ENCODE assay signal across 24 cellular contexts in genomic region chr15:79073336-79073735, GRCh38. TPM values are rescaled to one million over a fixed set of nuclear protein-coding genes. Genes with fewer than 3 reads are reported as not detected.
"Had no signal": no experiment of that assay in that cellular context is flagged by ENCODE, and none has a peak within 500 bp of the region (broad histone marks: within the 10 kb centered on the region; RNA-seq: fewer than 3 reads in every experiment).

No MANE protein-coding gene starts in this region.

- H3K79me2 ChIP-seq: hepatocyte had no signal

- H3K4me2 ChIP-seq: hepatocyte had no signal

- H3K9me3 ChIP-seq: heart right ventricle, left ventricle myocardium inferior, mucosa of descending colon, pancreas, right atrium auricular region, right lobe of liver, transverse colon, upper lobe of left lung had no signal

- H3K4me1 ChIP-seq: heart right ventricle, left ventricle myocardium inferior, pancreas, right atrium auricular region, right lobe of liver, transverse colon, upper lobe of left lung had no signal

- H3K27ac ChIP-seq: heart right ventricle, hepatocyte, left ventricle myocardium inferior, pancreas, right atrium auricular region, right lobe of liver, skin epidermis, transverse colon, upper lobe of left lung had no signal

- H3K4me3 ChIP-seq: heart right ventricle, hepatocyte, left ventricle myocardium inferior, mucosa of descending colon, pancreas, right atrium auricular region, right lobe of liver, skin epidermis, transverse colon, upper lobe of left lung had no signal

- H3K27me3 ChIP-seq: hepatocyte, pancreas, right atrium auricular region, right lobe of liver, transverse colon, upper lobe of left lung had no signal

- FAIRE-seq: pancreas, urothelium cell line had no signal

- H3K36me3 ChIP-seq: heart right ventricle, left ventricle myocardium inferior, pancreas, right atrium auricular region, right lobe of liver, transverse colon, upper lobe of left lung had no signal

- H2AFZ ChIP-seq: hepatocyte had no signal

- DNase-seq: heart right ventricle; islet precursor cell; left ventricle myocardium inferior; midbrain; mucosa of descending colon; naive thymus-derived CD4-positive, alpha-beta T cell; nucleus accumbens; right lobe of liver; stimulated activated CD4-positive, alpha-beta T cell treated with anti-CD3 and anti-CD28 coated beads, Interleukin-1b, Interleukin-23, amount 100 ng/mL, for 48 hours; stimulated activated CD4-positive, alpha-beta T cell treated with anti-CD3 and anti-CD28 coated beads, Interleukin-2, amount 100 ng/mL, for 48 hours; stimulated activated CD4-positive, alpha-beta T cell treated with anti-CD3 and anti-CD28 coated beads, Interleukin-4, amount 100 ng/mL, for 4 hours; stimulated activated CD8-positive, alpha-beta memory T cell treated with anti-CD3 and anti-CD28 coated beads, Interleukin-4, amount 100 ng/mL, for 48 hours; stimulated activated naive CD4-positive, alpha-beta T cell treated with Interleukin-2 at 50 U/mL for 16 hours; stimulated activated naive CD8-positive, alpha-beta T cell treated with anti-CD3 and anti-CD28 coated beads, Interleukin-15, amount 100 ng/mL, for 72 hours; substantia nigra; transverse colon; upper lobe of left lung had no signal

RNA-seq across cellular contexts. Expression of gene RASGRF1, which starts 17.2 kb away (rescaled TPM):
- total RNA-seq: left ventricle myocardium inferior, mesenteric fat pad, pulmonary artery endothelial cell had no signal
- polyA plus RNA-seq: naive thymus-derived CD4-positive, alpha-beta T cell had no signal
